Comparison of ENCODE assay signal across 8 cellular contexts in genomic region chr14:68683326-68683725, GRCh38.
A peak's percentile ranks its signal among the peaks of the same experiment; 100 is the strongest.
DNase-seq lines count a peak whose midpoint lies in the region; ATAC-seq, FAIRE-seq and TF ChIP-seq lines count a peak whose summit lies in the region.

No MANE protein-coding gene starts in this region.

- CTCF ChIA-PET in A673 (lab: Charles Lee), result interaction anchor here (0.6 to 1.2 kb wide), 3 partner anchors 14 to 106 kb away, joined by 3 to 5 read pairs (median 3); no protein-coding TSS in a partner anchor
- CTCF ChIA-PET in mammary epithelial cell (lab: Charles Lee; ENCODE audit: low non-redundant PET), result interaction anchor here (0.6 kb wide), 2 partner anchors 102 to 346 kb away, joined by 5 to 7 read pairs; no protein-coding TSS in a partner anchor

- H2AFZ ChIP-seq in mammary epithelial cell (ENCODE audit: low read depth, low read length), result peak overlapping the region; percentile 3

- no peaks in the 10 kb centered on the region for H4K20me1 ChIP-seq in mammary epithelial cell (ENCODE audit: insufficient read depth, low read length)

- dilution Hi-C loops in mammary epithelial cell (cut with HindIII; ENCODE audit: low sequenced_read_pairs), result no loop called here

- H3K79me2 ChIP-seq in mammary epithelial cell (ENCODE audit: insufficient read depth, low read length), result no peaks in the 10 kb centered on the region

- H3K9me3 ChIP-seq in A673 (ENCODE audit: low read depth, low read length, poor library complexity, severe bottlenecking), result no peaks in the 10 kb centered on the region
- H3K9me3 ChIP-seq in MG63, result peaks cover 3% of the 10 kb centered on the region; the same call in 1 of the 2 replicates
- peaks cover 7% of the 10 kb centered on the region for H3K9me3 ChIP-seq in mammary epithelial cell (replicated peaks; ENCODE audit: insufficient read depth, low read length)
- no peaks in the 10 kb centered on the region for H3K9me3 ChIP-seq in muscle layer of duodenum (ENCODE audit: control insufficient read depth in 1 of 2, low read length in 2 of 2)

- no peak for FAIRE-seq in frontal cortex (lab: Jason Lieb, UNC)

- no peak overlapping the region for H3K4me2 ChIP-seq in mammary epithelial cell (ENCODE audit: insufficient read depth, low read depth, low read length)

- no peaks in the 10 kb centered on the region for H3K36me3 ChIP-seq in A673 (ENCODE audit: insufficient read depth, low read length, poor library complexity, severe bottlenecking)
- no peaks in the 10 kb centered on the region for H3K36me3 ChIP-seq in MG63
- H3K36me3 ChIP-seq in mammary epithelial cell (ENCODE audit: insufficient read depth, low read length), result no peaks in the 10 kb centered on the region
- H3K36me3 ChIP-seq in muscle layer of duodenum (ENCODE audit: control insufficient read depth in 1 of 2, insufficient read depth in 2 of 2, low read length in 2 of 2), result no peaks in the 10 kb centered on the region

- H3K27me3 ChIP-seq in A673 (replicated peaks; ENCODE audit: insufficient read depth, low read depth, low read length, poor library complexity), result no peaks in the 10 kb centered on the region
- H3K27me3 ChIP-seq in MG63, result no peaks in the 10 kb centered on the region
- no peaks in the 10 kb centered on the region for H3K27me3 ChIP-seq in mammary epithelial cell (ENCODE audit: insufficient read depth, low read length)
- no peaks in the 10 kb centered on the region for H3K27me3 ChIP-seq in muscle layer of duodenum (ENCODE audit: low read depth, low read length)

- H3K9ac ChIP-seq in mammary epithelial cell (ENCODE audit: insufficient read depth, low read length), result no peak overlapping the region

- DNase-seq in A673 (ENCODE audit: low spot score) (peak; percentile 65), MG63 (peak; percentile 39), mammary epithelial cell (no peak), frontal cortex (ENCODE audit: low spot score in 2 of 2) (no peak), HuH-7 (ENCODE audit: low spot score) (no peak), hepatic stellate cell (ENCODE audit: low spot score) (no peak)

- WGBS in mammary epithelial cell (ENCODE audit: low coverage, missing lambda C conversion rate), result 88% methylated on average over 4 of the region's 7 CpGs

- H3K4me3 ChIP-seq in A673 (ENCODE audit: low read depth, low read length, poor library complexity, severe bottlenecking) (no peak overlapping the region), MG63 (no peak overlapping the region), mammary epithelial cell (replicated peaks in 1 of 3; ENCODE audit: insufficient read depth in 1 of 3, low read depth in 2 of 3, low read length in 3 of 3) (no peak overlapping the region), muscle layer of duodenum (ENCODE audit: low read depth in 1 of 2, low read length in 2 of 2) (peak overlapping the region in 1 of 2 donors; percentile 12)

- peak overlapping the region; percentile 99 for H3K27ac ChIP-seq in A673 (ENCODE audit: low read depth, low read length, poor library complexity, severe bottlenecking)
- H3K27ac ChIP-seq in mammary epithelial cell (ENCODE audit: insufficient read depth, low read depth, low read length), result peak overlapping the region; percentile 72
- H3K27ac ChIP-seq in muscle layer of duodenum (ENCODE audit: low read length), result peak overlapping the region; percentile 85

- no peak for ATAC-seq in GM21381 (IDR thresholded peaks at IDR 0.05; ENCODE audit: unreplicated experiment)

- in situ Hi-C loops in mammary epithelial cell (cut with MboI; ENCODE audit: low sequenced_read_pairs in 2 of 2), result loop anchor here in 1 of 2 donors (10.0 kb wide), 2 partner anchors 279 to 429 kb away; no protein-coding TSS in a partner anchor

- TF ChIP-seq CTCF in A673 (conservative IDR thresholded peaks at IDR 0.05; ENCODE audit: low read depth, low read length) (no peak), mammary epithelial cell (conservative IDR thresholded peaks at IDR 0.05 in 1 of 2, IDR thresholded peaks at IDR 0.05 in 1 of 2; ENCODE audit: extremely low read depth in 1 of 2, insufficient read depth in 1 of 2, low read depth in 1 of 2, low read length in 2 of 2) (no peak)

- POLR2A ChIA-PET in A673 (lab: Charles Lee; ENCODE audit: low non-redundant PET), result interaction anchor here (0.5 to 1.0 kb wide), 5 partner anchors 14 to 110 kb away, joined by 3 to 9 read pairs (median 5); partner anchors contain the start of gene ZFP36L1

- H3K4me1 ChIP-seq in A673 (ENCODE audit: insufficient read depth, low read length, poor library complexity, severe bottlenecking) (peaks cover 54% of the 10 kb centered on the region), mammary epithelial cell (ENCODE audit: insufficient read depth, low read length) (peaks cover 65% of the 10 kb centered on the region), muscle layer of duodenum (ENCODE audit: control insufficient read depth in 1 of 2, insufficient read depth in 2 of 2, low read length in 2 of 2) (peaks cover 28 to 34% of the 10 kb centered on the region in 2 donors)

- intact Hi-C loops in A673 (cut with micrococcal nuclease; ENCODE audit: unreplicated experiment) (loop anchor here (2.0 to 5.0 kb wide), 3 partner anchors 109 to 436 kb away; partner anchors contain the start of gene ZFP36L1), mammary epithelial cell (cut with micrococcal nuclease) (loop anchor here (10.0 kb wide), 2 partner anchors 309 to 739 kb away; no protein-coding TSS in a partner anchor)

- BruUV-seq in A673 (replicated peaks; lab: Mats Ljungman, UMichigan) (no TSS peak), mammary epithelial cell (replicated peaks; lab: Mats Ljungman, UMichigan) (no TSS peak)

Comparison
In these comparisons a context has a peak if more than half of its experiments do, and no peak if none do; other contexts are left out.
1. DNase-seq: peak in A673 (single experiment) and MG63 (single experiment); none in mammary epithelial cell (single experiment), frontal cortex (0 of 2), HuH-7 (single experiment) and hepatic stellate cell (single experiment).
2. Peak in every context shown above with its lines, with median percentiles within 50 percentile points of each other: H3K27ac ChIP-seq.